In genomic region chr1:155942578-155943141, GRCh38 we compare ENCODE assay signal across 9 cellular contexts. TPM values are rescaled to one million over a fixed set of nuclear protein-coding genes. Genes with fewer than 3 reads are reported as not detected.
DNase-seq lines count a peak whose midpoint lies in the region; ATAC-seq, FAIRE-seq and TF ChIP-seq lines count a peak whose summit lies in the region.
"Had no signal": no experiment of that assay in that cellular context is flagged by ENCODE, and none has a peak within 500 bp of the region (broad histone marks: within the 10 kb centered on the region; RNA-seq: fewer than 3 reads in every experiment).

No MANE protein-coding gene starts in this region.

- no peak for FAIRE-seq in K562 (lab: Jason Lieb, UNC)

- TF ChIP-seq POLR2A in K562 (conservative IDR thresholded peaks at IDR 0.05) = no peak

- intact Hi-C loops in Calu3 (cut with micrococcal nuclease; ENCODE audit: unreplicated experiment) (loop anchor here (5.0 kb wide), 1 partner anchor 125 kb away; no protein-coding TSS in a partner anchor), K562 (cut with micrococcal nuclease) (no loop called here)

- H4K20me1 ChIP-seq in Karpas-422 (ENCODE audit: insufficient read depth, low read depth, low read length) (no peaks in the 10 kb centered on the region), K562 (replicated peaks; ENCODE audit: control insufficient read depth, insufficient read depth, low read length) (no peaks in the 10 kb centered on the region)

- H3K4me3 Mint-ChIP-seq in Calu3 (ENCODE audit: low read depth, unreplicated experiment) (no peak overlapping the region), osteocyte (ENCODE audit: unreplicated experiment) (no peak overlapping the region)
- H3K4me3 Mint-ChIP-seq: T-cell had no signal

- in situ Hi-C loops in K562 (cut with MboI) = no loop called here

- CTCF ChIA-PET in Calu3 (lab: Charles Lee) = no interaction called here
- CTCF ChIA-PET in K562 (lab: Yijun Ruan, JAX; ENCODE audit: low intra/inter-chr PET ratio) = no interaction called here

- no peak for TF ChIP-seq RAD21 in K562 (CRISPR knock-in tag; conservative IDR thresholded peaks at IDR 0.05 in 1 of 2, IDR thresholded peaks at IDR 0.05 in 1 of 2)

- DNase-seq in Calu3 = no peak
- DNase-seq in Karpas-422 = peak; percentile 54
- no peak for DNase-seq in K562 (ENCODE audit: extremely low read depth in 1 of 4, low spot score in 3 of 4)
- no peak for DNase-seq in osteocyte (ENCODE audit: extremely low spot score, unreplicated experiment)
- DNase-seq in NCI-H187 (lab: John Stamatoyannopoulos, UW) = no peak
- DNase-seq in dedifferentiated amniotic fluid mesenchymal stem cell (ENCODE audit: extremely low spot score) = no peak
- DNase-seq: effector CD8-positive, alpha-beta T cell; T-cell had no signal

- H3K9me2 ChIP-seq in Karpas-422 (replicated peaks; ENCODE audit: insufficient read depth, low read length) = no peaks in the 10 kb centered on the region

- peak overlapping the region; percentile 96 for H3K27ac ChIP-seq in Karpas-422 (ENCODE audit: low read length)
- H3K27ac ChIP-seq in K562 (ENCODE audit: extremely low read depth, low read depth, low read length) = no peak overlapping the region

- H3K4me3 ChIP-seq in Karpas-422 (ENCODE audit: low read length) (no peak overlapping the region; the same call in 1 of the 2 replicates), K562 (no peak overlapping the region)

- no peaks in the 10 kb centered on the region for H3K9me1 ChIP-seq in K562 (ENCODE audit: control insufficient read depth, insufficient read depth, low read length)

- ATAC-seq in K562 (no peak), GM19023 (IDR thresholded peaks at IDR 0.05; ENCODE audit: unreplicated experiment) (no peak)
- ATAC-seq: T-cell had no signal

- no peak for TF ChIP-seq EP300 in K562 (IDR thresholded peaks at IDR 0.05; ENCODE audit: low read length)

- H3K9me3 ChIP-seq in Karpas-422 (ENCODE audit: low read length) = no peaks in the 10 kb centered on the region
- no peaks in the 10 kb centered on the region for H3K9me3 ChIP-seq in K562 (replicated peaks; ENCODE audit: control insufficient read depth, insufficient read depth, low read depth, low read length)

- H3K27me3 ChIP-seq in Karpas-422 (ENCODE audit: low read length) (no peaks in the 10 kb centered on the region), K562 (ENCODE audit: control insufficient read depth in 2 of 2, insufficient read depth in 2 of 2, low read length in 2 of 2) (no peaks in the 10 kb centered on the region)

- H3K4me2 ChIP-seq in Karpas-422 (ENCODE audit: low read depth, low read length, poor library complexity, severe bottlenecking) (peak overlapping the region; percentile 61), K562 (ENCODE audit: insufficient read depth, low read length) (no peak overlapping the region)

- POLR2A ChIA-PET in K562 (lab: Yijun Ruan, JAX) = interaction anchor here (0.6 to 6.9 kb wide), 7 partner anchors 10 to 60 kb away, joined by 3 to 50 read pairs (median 3); partner anchors contain the start of gene ARHGEF2

- H3K9me3 Mint-ChIP-seq in Calu3 (ENCODE audit: low read depth, unreplicated experiment) = no peaks in the 10 kb centered on the region
- no peaks in the 10 kb centered on the region for H3K9me3 Mint-ChIP-seq in osteocyte (ENCODE audit: unreplicated experiment)
- H3K9me3 Mint-ChIP-seq: T-cell had no signal

- WGBS in K562 (ENCODE audit: insufficient coverage, low coverage, missing lambda C conversion rate) = 64% methylated on average over 11 of the region's 11 CpGs

- H3K79me2 ChIP-seq in Karpas-422 (ENCODE audit: low read length) (no peaks in the 10 kb centered on the region), K562 (ENCODE audit: control insufficient read depth, insufficient read depth, low read length) (no peaks in the 10 kb centered on the region)

- H3K27ac Mint-ChIP-seq in Calu3 (ENCODE audit: unreplicated experiment) (peak overlapping the region; percentile 59), osteocyte (ENCODE audit: unreplicated experiment) (peak overlapping the region; percentile 96)

- H3K36me3 ChIP-seq in Karpas-422 (ENCODE audit: insufficient read depth, low read length) (peaks cover 19% of the 10 kb centered on the region; the same call in 1 of the 2 replicates), K562 (ENCODE audit: control insufficient read depth, insufficient read depth, low read length) (peaks cover 18% of the 10 kb centered on the region; the same call in 2 of the 3 replicates)

- H3K27me3 Mint-ChIP-seq in Calu3 (ENCODE audit: unreplicated experiment) (no peaks in the 10 kb centered on the region), osteocyte (ENCODE audit: unreplicated experiment) (no peaks in the 10 kb centered on the region)
- H3K27me3 Mint-ChIP-seq: T-cell had no signal

- H3K9ac ChIP-seq in Karpas-422 (ENCODE audit: low read length) (peak overlapping the region; percentile 67; the same call in 1 of the 2 replicates), K562 (ENCODE audit: insufficient read depth in 1 of 2, low read depth in 2 of 2, low read length in 2 of 2) (peak overlapping the region in 1 of 2 experiments; percentile 69; a peak in 2 of 4 replicates)

- no peak for TF ChIP-seq CTCF in Calu3 (IDR thresholded peaks at IDR 0.05; ENCODE audit: unreplicated experiment)
- TF ChIP-seq CTCF in K562 (IDR thresholded peaks at IDR 0.05 in 2 of 3, conservative IDR thresholded peaks at IDR 0.05 in 1 of 3; ENCODE audit: insufficient read depth in 2 of 3, low read depth in 1 of 3, low read length in 3 of 3) = no peak
- TF ChIP-seq CTCF in osteocyte (IDR thresholded peaks at IDR 0.05) = no peak

- no TSS peak for BruUV-seq in Calu3 (replicated peaks; lab: Mats Ljungman, UMichigan)
- no TSS peak for BruUV-seq in K562 (replicated peaks; lab: Mats Ljungman, UMichigan)

- H3K36me3 Mint-ChIP-seq in Calu3 (ENCODE audit: insufficient read depth, unreplicated experiment) = peaks cover 76% of the 10 kb centered on the region
- H3K36me3 Mint-ChIP-seq in osteocyte (ENCODE audit: unreplicated experiment) = peaks cover 14% of the 10 kb centered on the region

- H3K4me1 Mint-ChIP-seq in Calu3 (ENCODE audit: low read depth, unreplicated experiment) = peaks cover 59% of the 10 kb centered on the region
- peaks cover 55% of the 10 kb centered on the region for H3K4me1 Mint-ChIP-seq in osteocyte (ENCODE audit: unreplicated experiment)

- H2AFZ ChIP-seq in Karpas-422 (ENCODE audit: low read length) (no peak overlapping the region), K562 (ENCODE audit: low read depth, low read length) (no peak overlapping the region)

- H3K4me1 ChIP-seq in Karpas-422 (ENCODE audit: low read length) (peaks cover 81% of the 10 kb centered on the region), K562 (replicated peaks in 1 of 2; ENCODE audit: control insufficient read depth in 2 of 2, insufficient read depth in 2 of 2, low read length in 2 of 2) (peaks cover 19 to 29% of the 10 kb centered on the region in 2 experiments)

RNA-seq across cellular contexts. Expression of gene RXFP4, which starts 1.2 kb away (rescaled TPM):
- not detected in 2 replicates for total RNA-seq in Calu3 (2022)
- not detected in 2 replicates for total RNA-seq in Karpas-422 (2014; rRNA removed; shearing (Covaris generic); ENCODE audit: low replicate concordance)
- 0.42 TPM in 1 of 2 replicates, not detected in the other for total RNA-seq in K562 (2011; cell fraction: chromatin; rRNA removed; ENCODE audit: low replicate concordance)
- total RNA-seq in K562 (2011; cell fraction: nucleolus; rRNA removed) = not detected in 2 replicates
- total RNA-seq in K562 (2011; cell fraction: nucleoplasm; rRNA removed) = 0.29 TPM in 1 of 2 replicates, not detected in the other
- 0.64 TPM in 1 of 2 replicates, not detected in the other for total RNA-seq in K562 (2014; rRNA removed)
- not detected in 2 replicates for total RNA-seq in K562 (2014; rRNA removed; fragmentation: Illumina TruSeq; extraction: Trizol)
- total RNA-seq in K562 (2015; rRNA removed; fragmentation: Illumina TruSeq; extraction: Trizol) = not detected in 2 replicates
- total RNA-seq in K562 (2021) = not detected in 2 replicates
- not detected in 2 replicates for polyA plus RNA-seq in K562 (2011; rRNA removed)
- polyA plus RNA-seq in K562 (2011; cell fraction: cytosol; rRNA removed) = not detected in 2 replicates
- polyA plus RNA-seq in K562 (2011; cell fraction: nucleus; rRNA removed) = not detected in 2 replicates
- polyA plus RNA-seq in K562 (2012) = not detected in 2 replicates
- not detected in 2 replicates for polyA plus RNA-seq in K562 (2014; fragmentation: Illumina TruSeq; extraction: Trizol)
- not detected for polyA plus RNA-seq in K562 (2014; fragmentation: Nextera tagmentation; extraction: Ambion mirVana)
- not detected in 2 replicates for polyA plus RNA-seq in K562 (2014; rRNA removed)
- not detected in 2 replicates for polyA minus RNA-seq in K562 (2011; rRNA and poly(A)+ RNA removed)
- polyA minus RNA-seq in K562 (2011; cell fraction: cytosol; rRNA and poly(A)+ RNA removed) = not detected in 2 replicates
- not detected in 2 replicates for polyA minus RNA-seq in K562 (2011; cell fraction: nucleus; rRNA and poly(A)+ RNA removed)
- total RNA-seq in osteocyte = not detected in 2 replicates
- total RNA-seq: T-cell had no signal

RNA-seq across cellular contexts. Expression of gene KHDC4, which starts 8.4 kb away (rescaled TPM):
- total RNA-seq in Calu3 (2022) (99.3 and 107 TPM in 2 replicates), K562 (2014; rRNA removed) (65.6 and 72.9 TPM in 2 replicates), K562 (2014; rRNA removed; fragmentation: Illumina TruSeq; extraction: Trizol) (65.2 and 75.1 TPM in 2 replicates), K562 (2015; rRNA removed; fragmentation: Illumina TruSeq; extraction: Trizol) (75.3 and 77.3 TPM in 2 replicates), K562 (2021) (62.9 and 64.9 TPM in 2 replicates), osteocyte (48.8 and 53.7 TPM in 2 replicates)
- 42.7 and 63.2 TPM in 2 replicates for total RNA-seq in Karpas-422 (2014; rRNA removed; shearing (Covaris generic); ENCODE audit: low replicate concordance)
- 514 and 559 TPM in 2 replicates for total RNA-seq in K562 (2011; cell fraction: chromatin; rRNA removed; ENCODE audit: low replicate concordance)
- 287 and 289 TPM in 2 replicates for total RNA-seq in K562 (2011; cell fraction: nucleolus; rRNA removed)
- 287 and 343 TPM in 2 replicates for total RNA-seq in K562 (2011; cell fraction: nucleoplasm; rRNA removed)
- polyA plus RNA-seq in K562 (2011; rRNA removed) (185 and 202 TPM in 2 replicates), K562 (2014; fragmentation: Illumina TruSeq; extraction: Trizol) (61.5 and 78.8 TPM in 2 replicates), K562 (2014; fragmentation: Nextera tagmentation; extraction: Ambion mirVana) (10 to 100 TPM; 12.1 to 14.4 TPM), K562 (2014; rRNA removed) (127 and 132 TPM in 2 replicates)
- polyA plus RNA-seq in K562 (2011; cell fraction: cytosol; rRNA removed) = 110 and 164 TPM in 2 replicates
- 419 and 448 TPM in 2 replicates for polyA plus RNA-seq in K562 (2011; cell fraction: nucleus; rRNA removed)
- 38.0 and 62.2 TPM in 2 replicates for polyA plus RNA-seq in K562 (2012)
- polyA minus RNA-seq in K562 (2011; rRNA and poly(A)+ RNA removed) = 193 and 248 TPM in 2 replicates
- 69.5 and 86.4 TPM in 2 replicates for polyA minus RNA-seq in K562 (2011; cell fraction: cytosol; rRNA and poly(A)+ RNA removed)
- 101 and 173 TPM in 2 replicates for polyA minus RNA-seq in K562 (2011; cell fraction: nucleus; rRNA and poly(A)+ RNA removed)

RNA-seq across cellular contexts. Expression of gene RIT1, which starts 31.5 kb away (rescaled TPM):
- total RNA-seq in Calu3 (2022) (34.4 and 34.7 TPM in 2 replicates), K562 (2014; rRNA removed) (13.5 and 15.8 TPM in 2 replicates), K562 (2014; rRNA removed; fragmentation: Illumina TruSeq; extraction: Trizol) (24.9 and 28.8 TPM in 2 replicates), K562 (2015; rRNA removed; fragmentation: Illumina TruSeq; extraction: Trizol) (18.7 and 20.0 TPM in 2 replicates), K562 (2021) (22.9 and 23.1 TPM in 2 replicates), osteocyte (43.1 and 45.6 TPM in 2 replicates)
- 12.2 and 12.8 TPM in 2 replicates for total RNA-seq in Karpas-422 (2014; rRNA removed; shearing (Covaris generic); ENCODE audit: low replicate concordance)
- 32.5 and 66.4 TPM in 2 replicates for total RNA-seq in K562 (2011; cell fraction: chromatin; rRNA removed; ENCODE audit: low replicate concordance)
- 13.3 and 18.2 TPM in 2 replicates for total RNA-seq in K562 (2011; cell fraction: nucleolus; rRNA removed)
- total RNA-seq in K562 (2011; cell fraction: nucleoplasm; rRNA removed) = 42.4 and 55.2 TPM in 2 replicates
- polyA plus RNA-seq in K562 (2011; rRNA removed) (41.7 and 57.6 TPM in 2 replicates), K562 (2014; fragmentation: Illumina TruSeq; extraction: Trizol) (20.8 and 21.2 TPM in 2 replicates), K562 (2014; fragmentation: Nextera tagmentation; extraction: Ambion mirVana) (10 to 100 TPM; 53.7 to 57.1 TPM), K562 (2014; rRNA removed) (19.3 and 20.4 TPM in 2 replicates)
- polyA plus RNA-seq in K562 (2011; cell fraction: cytosol; rRNA removed) = 28.1 and 47.4 TPM in 2 replicates
- 18.1 and 27.5 TPM in 2 replicates for polyA plus RNA-seq in K562 (2011; cell fraction: nucleus; rRNA removed)
- polyA plus RNA-seq in K562 (2012) = 18.3 and 23.8 TPM in 2 replicates
- polyA minus RNA-seq in K562 (2011; rRNA and poly(A)+ RNA removed) = 56.7 and 64.0 TPM in 2 replicates
- polyA minus RNA-seq in K562 (2011; cell fraction: cytosol; rRNA and poly(A)+ RNA removed) = 13.1 and 20.2 TPM in 2 replicates
- 6.7 and 13.2 TPM in 2 replicates for polyA minus RNA-seq in K562 (2011; cell fraction: nucleus; rRNA and poly(A)+ RNA removed)

RNA-seq across cellular contexts. Expression of gene ARHGEF2, which starts 35.7 kb away (rescaled TPM):
- total RNA-seq in Calu3 (2022) = 69.2 and 97.6 TPM in 2 replicates
- 85.1 and 207 TPM in 2 replicates for total RNA-seq in Karpas-422 (2014; rRNA removed; shearing (Covaris generic); ENCODE audit: low replicate concordance)
- total RNA-seq in K562 (2011; cell fraction: chromatin; rRNA removed; ENCODE audit: low replicate concordance) = 175 and 365 TPM in 2 replicates
- total RNA-seq in K562 (2011; cell fraction: nucleolus; rRNA removed) = 135 and 163 TPM in 2 replicates
- total RNA-seq in K562 (2011; cell fraction: nucleoplasm; rRNA removed) = 142 and 179 TPM in 2 replicates
- 113 and 119 TPM in 2 replicates for total RNA-seq in K562 (2014; rRNA removed)
- 59.1 and 66.7 TPM in 2 replicates for total RNA-seq in K562 (2014; rRNA removed; fragmentation: Illumina TruSeq; extraction: Trizol)
- 62.2 and 63.9 TPM in 2 replicates for total RNA-seq in K562 (2015; rRNA removed; fragmentation: Illumina TruSeq; extraction: Trizol)
- 147 and 162 TPM in 2 replicates for total RNA-seq in K562 (2021)
- 52.8 and 100 TPM in 2 replicates for polyA plus RNA-seq in K562 (2011; rRNA removed)
- 40.6 and 45.1 TPM in 2 replicates for polyA plus RNA-seq in K562 (2011; cell fraction: cytosol; rRNA removed)
- polyA plus RNA-seq in K562 (2011; cell fraction: nucleus; rRNA removed) = 202 and 207 TPM in 2 replicates
- polyA plus RNA-seq in K562 (2012) = 106 and 239 TPM in 2 replicates
- 121 and 136 TPM in 2 replicates for polyA plus RNA-seq in K562 (2014; fragmentation: Illumina TruSeq; extraction: Trizol)
- 1 to 10 TPM; 7.1 to 8.9 TPM for polyA plus RNA-seq in K562 (2014; fragmentation: Nextera tagmentation; extraction: Ambion mirVana)
- polyA plus RNA-seq in K562 (2014; rRNA removed) = 79.1 and 95.7 TPM in 2 replicates
- polyA minus RNA-seq in K562 (2011; rRNA and poly(A)+ RNA removed) = 70.3 and 101 TPM in 2 replicates
- 51.2 and 55.2 TPM in 2 replicates for polyA minus RNA-seq in K562 (2011; cell fraction: cytosol; rRNA and poly(A)+ RNA removed)
- polyA minus RNA-seq in K562 (2011; cell fraction: nucleus; rRNA and poly(A)+ RNA removed) = 72.3 and 98.7 TPM in 2 replicates
- 199 and 201 TPM in 2 replicates for total RNA-seq in osteocyte
